Comparison of ENCODE assay signal across 20 cellular contexts in genomic region chr6:38150681-38151296, GRCh38.
DNase-seq lines count a peak whose midpoint lies in the region; ATAC-seq and TF ChIP-seq lines count a peak whose summit lies in the region.
"Had no signal": no experiment of that assay in that cellular context is flagged by ENCODE, and none has a peak within 500 bp of the region (broad histone marks: within the 10 kb centered on the region; RNA-seq: fewer than 3 reads in every experiment).

No MANE protein-coding gene starts in this region.

- no peak overlapping the region for H3K4me3 Mint-ChIP-seq in stimulated activated naive CD8-positive, alpha-beta T cell treated with anti-CD3 and anti-CD28 coated beads, Interleukin-15, amount 100 ng/mL, for 72 hours
- no peak overlapping the region for H3K4me3 Mint-ChIP-seq in neural crest cell
- H3K4me3 Mint-ChIP-seq: CD4-positive, alpha-beta memory T cell had no signal

- no peaks in the 10 kb centered on the region for H3K36me3 Mint-ChIP-seq in neural crest cell (ENCODE audit: low read depth)

- no peaks in the 10 kb centered on the region for H3K36me3 ChIP-seq in Karpas-422 (ENCODE audit: insufficient read depth, low read length)

- no peaks in the 10 kb centered on the region for H3K79me2 ChIP-seq in Karpas-422 (ENCODE audit: low read length)

- no peak for DNase-seq in stimulated activated naive CD8-positive, alpha-beta T cell treated with anti-CD3 and anti-CD28 coated beads, Interleukin-15, amount 100 ng/mL, for 72 hours
- no peak for DNase-seq in stimulated activated naive CD8-positive, alpha-beta T cell treated with anti-CD3 and anti-CD28 coated beads, Interleukin-15, Interleukin-2, amounts not matched to agents 100 U/mL and 50 U/mL, for 24 hours
- DNase-seq in coronary artery (ENCODE audit: low spot score) (peak; percentile 35), neural crest cell (ENCODE audit: low read depth, low spot score) (no peak), dermis blood vessel endothelial cell (no peak), Karpas-422 (no peak)
- DNase-seq: ACHN; CD4-positive, alpha-beta memory T cell; DND-41; GDM1; GM23248; KG1; MM.1S; NCI-H1930; NCI-H2171 treated with DMSO at 0.1 percent for 48 hours; NCI-H510A treated with DMSO at 0.1 percent for 48 hours; Peyer's patch; Right ventricle myocardium superior had no signal

- no peaks in the 10 kb centered on the region for H3K27me3 Mint-ChIP-seq in stimulated activated naive CD8-positive, alpha-beta T cell treated with anti-CD3 and anti-CD28 coated beads, Interleukin-15, amount 100 ng/mL, for 72 hours
- no peaks in the 10 kb centered on the region for H3K27me3 Mint-ChIP-seq in neural crest cell (ENCODE audit: low read depth)
- H3K27me3 Mint-ChIP-seq: CD4-positive, alpha-beta memory T cell had no signal

- H3K9me3 Mint-ChIP-seq in stimulated activated naive CD8-positive, alpha-beta T cell treated with anti-CD3 and anti-CD28 coated beads, Interleukin-15, amount 100 ng/mL, for 72 hours = no peaks in the 10 kb centered on the region
- no peaks in the 10 kb centered on the region for H3K9me3 Mint-ChIP-seq in neural crest cell

- H3K9me2 ChIP-seq in Karpas-422 (replicated peaks; ENCODE audit: insufficient read depth, low read length) = no peaks in the 10 kb centered on the region

- H3K4me3 ChIP-seq in coronary artery (no peak overlapping the region), Karpas-422 (ENCODE audit: low read length) (no peak overlapping the region)
- H3K4me3 ChIP-seq: GM23248, Peyer's patch had no signal

- peaks cover 6% of the 10 kb centered on the region for H3K4me1 Mint-ChIP-seq in stimulated activated naive CD8-positive, alpha-beta T cell treated with anti-CD3 and anti-CD28 coated beads, Interleukin-15, amount 100 ng/mL, for 72 hours
- H3K4me1 Mint-ChIP-seq in neural crest cell = peaks cover 28% of the 10 kb centered on the region

- ATAC-seq in stimulated activated naive CD8-positive, alpha-beta T cell treated with anti-CD3 and anti-CD28 coated beads, Interleukin-15, amount 100 ng/mL, for 72 hours = no peak
- no peak for ATAC-seq in stimulated activated naive CD8-positive, alpha-beta T cell treated with anti-CD3 and anti-CD28 coated beads, Interleukin-15, Interleukin-2, amounts not matched to agents 100 U/mL and 50 U/mL, for 24 hours
- ATAC-seq in GM19351 (IDR thresholded peaks at IDR 0.05; ENCODE audit: unreplicated experiment) = no peak
- ATAC-seq in HG03139 (IDR thresholded peaks at IDR 0.05; ENCODE audit: unreplicated experiment) = no peak

- peak overlapping the region; percentile 21 to 84 for H3K27ac Mint-ChIP-seq in stimulated activated naive CD8-positive, alpha-beta T cell treated with anti-CD3 and anti-CD28 coated beads, Interleukin-15, amount 100 ng/mL, for 72 hours
- H3K27ac Mint-ChIP-seq in neural crest cell (ENCODE audit: unreplicated experiment) = peak overlapping the region; percentile 28

- no peak overlapping the region for H3K4me2 ChIP-seq in Karpas-422 (ENCODE audit: low read depth, low read length, poor library complexity, severe bottlenecking)

- no peak overlapping the region for H3K27ac ChIP-seq in coronary artery
- H3K27ac ChIP-seq in Karpas-422 (ENCODE audit: low read length) = no peak overlapping the region
- H3K27ac ChIP-seq: GM23248, Peyer's patch had no signal

- peaks cover 16% of the 10 kb centered on the region for H4K20me1 ChIP-seq in Karpas-422 (ENCODE audit: insufficient read depth, low read depth, low read length)

- H2AFZ ChIP-seq in Karpas-422 (ENCODE audit: low read length) = no peak overlapping the region
- H2AFZ ChIP-seq: GM23248 had no signal

- H3K4me1 ChIP-seq in Karpas-422 (ENCODE audit: low read length) = no peaks in the 10 kb centered on the region
- H3K4me1 ChIP-seq: Peyer's patch had no signal

- TF ChIP-seq CTCF in coronary artery (IDR thresholded peaks at IDR 0.05) = no peak
- no peak for TF ChIP-seq CTCF in neural crest cell (conservative IDR thresholded peaks at IDR 0.05)

- no peaks in the 10 kb centered on the region for H3K9me3 ChIP-seq in Karpas-422 (ENCODE audit: low read length)
- H3K9me3 ChIP-seq: Peyer's patch had no signal

- no peak overlapping the region for H3K9ac ChIP-seq in Karpas-422 (ENCODE audit: low read length)
- H3K9ac ChIP-seq: GM23248 had no signal

- H3K27me3 ChIP-seq in Karpas-422 (ENCODE audit: low read length) = no peaks in the 10 kb centered on the region
- H3K27me3 ChIP-seq: Peyer's patch had no signal
